13 cellular contexts compared by ENCODE assay signal in genomic region chr2:120227111-120227991, GRCh38. TPM values are rescaled to one million over a fixed set of nuclear protein-coding genes. Genes with fewer than 3 reads are reported as not detected.
DNase-seq lines count a peak whose midpoint lies in the region; ATAC-seq and TF ChIP-seq lines count a peak whose summit lies in the region.
"Had no signal": no experiment of that assay in that cellular context is flagged by ENCODE, and none has a peak within 500 bp of the region (broad histone marks: within the 10 kb centered on the region; RNA-seq: fewer than 3 reads in every experiment).

No MANE protein-coding gene starts in this region.

- peak overlapping the region; percentile 38 to 79 (median 67) for H3K27ac Mint-ChIP-seq in CD4-positive, alpha-beta memory T cell
- no peak overlapping the region for H3K27ac Mint-ChIP-seq in activated naive CD4-positive, alpha-beta T cell treated with anti-CD3 and anti-CD28 coated beads for 36 hours
- H3K27ac Mint-ChIP-seq in neural crest cell (ENCODE audit: unreplicated experiment): no peak overlapping the region
- H3K27ac Mint-ChIP-seq: dendritic cell treated with granulocyte-macrophage colony-stimulating factor and Interleukin-4, amounts not matched to agents 40 ng/mL and 50 ng/mL, for 4 days had no signal

- no peak overlapping the region for H3K4me3 ChIP-seq in CD4-positive, alpha-beta memory T cell (ENCODE audit: low read length in 2 of 2)
- no peak overlapping the region for H3K4me3 ChIP-seq in colonic mucosa
- H3K4me3 ChIP-seq: GM23248, skin epidermis had no signal

- H3K4me3 Mint-ChIP-seq in CD4-positive, alpha-beta memory T cell: no peak overlapping the region
- H3K4me3 Mint-ChIP-seq in activated naive CD4-positive, alpha-beta T cell treated with anti-CD3 and anti-CD28 coated beads for 36 hours: no peak overlapping the region
- peak overlapping the region; percentile 54 for H3K4me3 Mint-ChIP-seq in neural crest cell
- H3K4me3 Mint-ChIP-seq: dendritic cell treated with granulocyte-macrophage colony-stimulating factor and Interleukin-4, amounts not matched to agents 40 ng/mL and 50 ng/mL, for 4 days had no signal

- H3K9me3 ChIP-seq in CD4-positive, alpha-beta memory T cell (ENCODE audit: control insufficient read depth in 1 of 2, low read length in 2 of 2): no peaks in the 10 kb centered on the region
- H3K9me3 ChIP-seq in colonic mucosa: no peaks in the 10 kb centered on the region

- H3K36me3 ChIP-seq in CD4-positive, alpha-beta memory T cell (ENCODE audit: insufficient read depth, low read length): no peaks in the 10 kb centered on the region
- no peaks in the 10 kb centered on the region for H3K36me3 ChIP-seq in colonic mucosa

- H3K4me1 Mint-ChIP-seq in CD4-positive, alpha-beta memory T cell: peaks cover 28 to 75% (median 51%) of the 10 kb centered on the region in 4 donors
- H3K4me1 Mint-ChIP-seq in activated naive CD4-positive, alpha-beta T cell treated with anti-CD3 and anti-CD28 coated beads for 36 hours (ENCODE audit: low read depth): peaks cover 52% of the 10 kb centered on the region
- H3K4me1 Mint-ChIP-seq in neural crest cell: peaks cover 8% of the 10 kb centered on the region

- H3K4me1 ChIP-seq in CD4-positive, alpha-beta memory T cell (ENCODE audit: insufficient read depth, low read length): peaks cover 50% of the 10 kb centered on the region
- peaks cover 19% of the 10 kb centered on the region for H3K4me1 ChIP-seq in colonic mucosa

- no peak for ATAC-seq in GM19452 (IDR thresholded peaks at IDR 0.05; ENCODE audit: unreplicated experiment)

- peaks cover 0 to 8% of the 10 kb centered on the region in 2 donors for H3K36me3 Mint-ChIP-seq in CD4-positive, alpha-beta memory T cell
- peaks cover 3% of the 10 kb centered on the region for H3K36me3 Mint-ChIP-seq in activated naive CD4-positive, alpha-beta T cell treated with anti-CD3 and anti-CD28 coated beads for 36 hours (ENCODE audit: low read depth)
- H3K36me3 Mint-ChIP-seq in neural crest cell (ENCODE audit: low read depth): peaks cover under 1% of the 10 kb centered on the region

- H3K27me3 Mint-ChIP-seq in CD4-positive, alpha-beta memory T cell: no peaks in the 10 kb centered on the region
- no peaks in the 10 kb centered on the region for H3K27me3 Mint-ChIP-seq in activated naive CD4-positive, alpha-beta T cell treated with anti-CD3 and anti-CD28 coated beads for 36 hours (ENCODE audit: low read depth)
- peaks cover 30% of the 10 kb centered on the region for H3K27me3 Mint-ChIP-seq in neural crest cell (ENCODE audit: low read depth)

- intact Hi-C loops in CD4-positive, alpha-beta memory T cell (cut with micrococcal nuclease): no loop called here
- intact Hi-C loops in activated naive CD4-positive, alpha-beta T cell treated with anti-CD3 and anti-CD28 coated beads for 36 hours (cut with micrococcal nuclease): loop anchor here (5.0 kb wide), 3 partner anchors 215 to 450 kb away; no protein-coding TSS in a partner anchor
- intact Hi-C loops in colonic mucosa (cut with DNase I): no loop called here

- no peak for DNase-seq in CD4-positive, alpha-beta memory T cell
- DNase-seq in NAMALWA (ENCODE audit: low spot score) (peak; percentile 32), neural crest cell (ENCODE audit: low read depth, low spot score) (no peak), NOMO-1 (lab: John Stamatoyannopoulos, UW; ENCODE audit: unreplicated experiment in 2 of 2) (no peak), HEK293T (ENCODE audit: extremely low spot score) (no peak), colonic mucosa (no peak)
- peak; percentile 49 for DNase-seq in activated naive CD4-positive, alpha-beta T cell treated with anti-CD3 and anti-CD28 coated beads for 36 hours
- DNase-seq: GM23248, NCI-H2081 had no signal

- no peak overlapping the region for H3K9ac ChIP-seq in colonic mucosa (ENCODE audit: low read depth in 2 of 2, low read length in 2 of 2)
- H3K9ac ChIP-seq: GM23248 had no signal

- H3K27ac ChIP-seq in CD4-positive, alpha-beta memory T cell (ENCODE audit: low read depth, low read length): no peak overlapping the region
- no peak overlapping the region for H3K27ac ChIP-seq in colonic mucosa
- H3K27ac ChIP-seq: GM23248, skin epidermis had no signal

- H3K9me3 Mint-ChIP-seq in CD4-positive, alpha-beta memory T cell: peaks cover 0 to 1% (median 0%) of the 10 kb centered on the region in 8 donors
- peaks cover 1% of the 10 kb centered on the region for H3K9me3 Mint-ChIP-seq in activated naive CD4-positive, alpha-beta T cell treated with anti-CD3 and anti-CD28 coated beads for 36 hours
- H3K9me3 Mint-ChIP-seq in neural crest cell: no peaks in the 10 kb centered on the region
- H3K9me3 Mint-ChIP-seq: nephron had no signal

- POLR2A ChIA-PET in CD4-positive, alpha-beta memory T cell (lab: Charles Lee; ENCODE audit: partially characterized antibody): interaction anchor here (1.3 to 1.4 kb wide), 2 partner anchors 25 to 549 kb away, joined by 3 to 7 read pairs; partner anchors contain the start of genes RALB and TMEM177
- POLR2A ChIA-PET in HEK293T (lab: Yijun Ruan, JAX): interaction anchor here (1.3 kb wide), 1 partner anchor 25 kb away, joined by 3 read pairs; the partner anchor contains the start of gene RALB

- CTCF ChIA-PET in CD4-positive, alpha-beta memory T cell (lab: Charles Lee; ENCODE audit: partially characterized antibody): interaction anchor here (1.1 to 1.8 kb wide), 8 partner anchors 8 to 118 kb away, joined by 3 to 12 read pairs (median 4); no protein-coding TSS in a partner anchor
- CTCF ChIA-PET in activated naive CD4-positive, alpha-beta T cell treated with anti-CD3 and anti-CD28 coated beads for 36 hours (lab: Charles Lee): interaction anchor here (0.7 to 3.4 kb wide), 7 partner anchors 26 to 118 kb away, joined by 3 to 14 read pairs (median 3); no protein-coding TSS in a partner anchor
- CTCF ChIA-PET in HEK293T (lab: Yijun Ruan, JAX): no interaction called here

- no peaks in the 10 kb centered on the region for H3K27me3 ChIP-seq in CD4-positive, alpha-beta memory T cell (ENCODE audit: insufficient read depth, low read length)
- H3K27me3 ChIP-seq in colonic mucosa: no peaks in the 10 kb centered on the region

- TF ChIP-seq CTCF in neural crest cell (conservative IDR thresholded peaks at IDR 0.05) (no peak), colonic mucosa (IDR thresholded peaks at IDR 0.05) (no peak)

TF ChIP-seq in HEK293T, 16 proteins besides CTCF, POLR2A, EP300 and RAD21:
- TF ChIP-seq FOXM1 (IDR thresholded peaks at IDR 0.05; ENCODE audit: borderline replicate concordance): no peak
- TF ChIP-seq HDGF (IDR thresholded peaks at IDR 0.05; ENCODE audit: borderline replicate concordance): no peak
- TF ChIP-seq SUZ12 (IDR thresholded peaks at IDR 0.05): no peak
- no peak for TF ChIP-seq BHLHE40 (IDR thresholded peaks at IDR 0.05; ENCODE audit: borderline replicate concordance)
- TF ChIP-seq FOXA1 (IDR thresholded peaks at IDR 0.05): no peak
- TF ChIP-seq SP1 (IDR thresholded peaks at IDR 0.05): no peak
- no peak for TF ChIP-seq ARNT (IDR thresholded peaks at IDR 0.05)
- no peak for TF ChIP-seq TARDBP (IDR thresholded peaks at IDR 0.05)
- TF ChIP-seq LEF1 (IDR thresholded peaks at IDR 0.05; ENCODE audit: borderline replicate concordance): no peak
- TF ChIP-seq ELF4 (IDR thresholded peaks at IDR 0.05): no peak
- TF ChIP-seq FOXK2 (IDR thresholded peaks at IDR 0.05): no peak
- no peak for TF ChIP-seq NFRKB (IDR thresholded peaks at IDR 0.05)
- no peak for TF ChIP-seq L3MBTL2 (conservative IDR thresholded peaks at IDR 0.05)
- no peak for TF ChIP-seq CTBP1 (IDR thresholded peaks at IDR 0.05; ENCODE audit: borderline replicate concordance)
- no peak for TF ChIP-seq PKNOX1 (IDR thresholded peaks at IDR 0.05)
- no peak for TF ChIP-seq ZNF384 (IDR thresholded peaks at IDR 0.05)

RNA-seq across cellular contexts. Expression of gene TMEM185B, which starts 4.2 kb away (rescaled TPM):
- total RNA-seq in CD4-positive, alpha-beta memory T cell: 10 to 100 TPM; 20.3 to 20.8 TPM
- 10 to 100 TPM; 17.5 to 24.9 TPM for polyA plus RNA-seq in CD4-positive, alpha-beta memory T cell
- total RNA-seq in activated naive CD4-positive, alpha-beta T cell treated with anti-CD3 and anti-CD28 coated beads for 36 hours: 10 to 100 TPM; 11.4 to 12.2 TPM
- total RNA-seq in neural crest cell (22.4 and 22.7 TPM in 2 replicates), colonic mucosa (10 to 100 TPM; 14.4 to 16.5 TPM)

RNA-seq across cellular contexts. Expression of gene RALB, which starts 25.3 kb away (rescaled TPM):
- 10 to 100 TPM; 14.0 TPM for total RNA-seq in CD4-positive, alpha-beta memory T cell
- polyA plus RNA-seq in CD4-positive, alpha-beta memory T cell: 10 to 100 TPM; 34.8 to 50.4 TPM
- total RNA-seq in activated naive CD4-positive, alpha-beta T cell treated with anti-CD3 and anti-CD28 coated beads for 36 hours: 10 to 100 TPM; 16.4 to 19.3 TPM
- total RNA-seq in neural crest cell (29.3 and 30.0 TPM in 2 replicates), colonic mucosa (10 to 100 TPM; 71.8 to 93.4 TPM)

Comparison
In these comparisons a context has a peak if more than half of its experiments do, and no peak if none do; other contexts are left out.
1. DNase-seq: peak in NAMALWA (single experiment) and activated naive CD4-positive, alpha-beta T cell treated with anti-CD3 and anti-CD28 coated beads for 36 hours (single experiment); none in CD4-positive, alpha-beta memory T cell (0 of 5), neural crest cell (single experiment), NOMO-1 (0 of 2), HEK293T (single experiment) and colonic mucosa (single experiment).
2. H3K27ac Mint-ChIP-seq: peak in CD4-positive, alpha-beta memory T cell (7 of 7); none in activated naive CD4-positive, alpha-beta T cell treated with anti-CD3 and anti-CD28 coated beads for 36 hours (single experiment) and neural crest cell (single experiment).